ENCODE assay signal across 9 cellular contexts in the genomic region with DNA sequence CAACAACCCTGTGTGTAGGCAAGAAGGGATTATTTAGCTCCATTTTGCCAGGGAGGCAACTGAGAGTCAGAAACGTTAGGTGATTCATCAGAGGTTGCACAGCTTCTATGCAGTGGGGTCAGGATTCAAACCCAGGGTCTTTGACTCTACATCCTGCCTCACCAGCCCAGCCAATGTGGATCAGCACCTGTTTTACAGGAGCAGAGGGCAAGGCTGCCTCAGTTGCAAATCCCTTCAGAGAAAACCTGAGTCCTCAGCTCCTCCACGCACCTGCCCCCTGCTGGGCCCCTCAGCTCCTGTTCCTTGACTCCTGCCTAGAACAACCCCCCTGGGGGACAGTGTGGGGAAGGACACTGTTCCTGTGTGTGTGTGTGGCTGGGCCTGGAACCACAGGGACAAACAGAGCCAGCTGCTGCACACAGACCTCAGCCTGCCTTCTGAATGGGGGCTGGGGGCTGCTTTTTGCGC.
DNase-seq lines count a peak whose midpoint lies in the region; ATAC-seq and TF ChIP-seq lines count a peak whose summit lies in the region.
"Had no signal": no experiment of that assay in that cellular context is flagged by ENCODE, and none has a peak within 500 bp of the region (broad histone marks: within the 10 kb centered on the region; RNA-seq: fewer than 3 reads in every experiment).

No MANE protein-coding gene starts in this region.

- DNase-seq in MCF 10A (ENCODE audit: unreplicated experiment): peak; percentile 47
- DNase-seq in mammary epithelial cell: no peak
- DNase-seq in NCI-H460 (ENCODE audit: extremely low read depth, low read depth): peak; percentile 18
- no peak for DNase-seq in effector memory CD8-positive, alpha-beta T cell
- DNase-seq in stimulated activated effector memory CD8-positive, alpha-beta T cell treated with anti-CD3 and anti-CD28 coated beads, Interleukin-12 subunit alpha, Interleukin-12 subunit beta, amount 100 ng/mL, for 72 hours (ENCODE audit: low spot score in 2 of 2): no peak
- no peak for DNase-seq in activated T-cell treated with anti-CD3 and anti-CD28 coated beads, Interleukin-2, amount 50 U/mL, for 24 hours
- no peak for DNase-seq in putamen (ENCODE audit: low spot score)
- DNase-seq: NCI-H2029 treated with DMSO at 0.1 percent for 48 hours had no signal

- H3K9me3 ChIP-seq in mammary epithelial cell (replicated peaks; ENCODE audit: insufficient read depth, low read length): no peaks in the 10 kb centered on the region

- intact Hi-C loops in MCF 10A (cut with micrococcal nuclease) (no loop called here), mammary epithelial cell (cut with micrococcal nuclease) (no loop called here)

- in situ Hi-C loops in mammary epithelial cell (cut with MboI; ENCODE audit: low sequenced_read_pairs in 2 of 2): no loop called here

- H3K27me3 ChIP-seq in mammary epithelial cell (ENCODE audit: insufficient read depth, low read length): peaks cover 3% of the 10 kb centered on the region

- H3K4me1 Mint-ChIP-seq in MCF 10A (ENCODE audit: insufficient read depth, unreplicated experiment): no peaks in the 10 kb centered on the region
- H3K4me1 Mint-ChIP-seq in effector memory CD8-positive, alpha-beta T cell (ENCODE audit: low read depth in 2 of 2): no peaks in the 10 kb centered on the region
- no peaks in the 10 kb centered on the region for H3K4me1 Mint-ChIP-seq in stimulated activated effector memory CD8-positive, alpha-beta T cell treated with anti-CD3 and anti-CD28 coated beads, Interleukin-12 subunit alpha, Interleukin-12 subunit beta, amount 100 ng/mL, for 72 hours
- H3K4me1 Mint-ChIP-seq in activated T-cell treated with anti-CD3 and anti-CD28 coated beads, Interleukin-2, amount 50 U/mL, for 24 hours (ENCODE audit: low read depth): no peaks in the 10 kb centered on the region

- no peak overlapping the region for H2AFZ ChIP-seq in mammary epithelial cell (ENCODE audit: low read depth, low read length)

- no peak overlapping the region for H3K27ac Mint-ChIP-seq in MCF 10A (ENCODE audit: low read depth, unreplicated experiment)
- H3K27ac Mint-ChIP-seq in effector memory CD8-positive, alpha-beta T cell: no peak overlapping the region
- H3K27ac Mint-ChIP-seq in stimulated activated effector memory CD8-positive, alpha-beta T cell treated with anti-CD3 and anti-CD28 coated beads, Interleukin-12 subunit alpha, Interleukin-12 subunit beta, amount 100 ng/mL, for 72 hours: no peak overlapping the region
- H3K27ac Mint-ChIP-seq in activated T-cell treated with anti-CD3 and anti-CD28 coated beads, Interleukin-2, amount 50 U/mL, for 24 hours: no peak overlapping the region

- CTCF ChIA-PET in MCF 10A (lab: Yijun Ruan, JAX) (interaction anchor here (0.6 to 4.8 kb wide), 8 partner anchors 10 to 1049 kb away, joined by 3 to 21 read pairs (median 4); no protein-coding TSS in a partner anchor), mammary epithelial cell (lab: Charles Lee; ENCODE audit: low non-redundant PET) (no interaction called here)

- H3K9ac ChIP-seq in mammary epithelial cell (ENCODE audit: insufficient read depth, low read length): no peak overlapping the region

- TF ChIP-seq CTCF in MCF 10A (IDR thresholded peaks at IDR 0.05; ENCODE audit: unreplicated experiment) (no peak), mammary epithelial cell (conservative IDR thresholded peaks at IDR 0.05 in 1 of 2, IDR thresholded peaks at IDR 0.05 in 1 of 2; ENCODE audit: extremely low read depth in 1 of 2, insufficient read depth in 1 of 2, low read depth in 1 of 2, low read length in 2 of 2) (peak in 1 of 2 donors; percentile 11)

- POLR2A ChIA-PET in MCF 10A (lab: Yijun Ruan, JAX): interaction anchor here (0.7 to 1.1 kb wide), 3 partner anchors 12 to 57 kb away, joined by 3 read pairs; no protein-coding TSS in a partner anchor

- ATAC-seq in effector memory CD8-positive, alpha-beta T cell (replicated peaks): peak; percentile 43
- ATAC-seq in stimulated activated effector memory CD8-positive, alpha-beta T cell treated with anti-CD3 and anti-CD28 coated beads, Interleukin-12 subunit alpha, Interleukin-12 subunit beta, amount 100 ng/mL, for 72 hours: peak; percentile 51
- ATAC-seq in HG02763 (IDR thresholded peaks at IDR 0.05; ENCODE audit: unreplicated experiment): no peak

- no peaks in the 10 kb centered on the region for H3K36me3 Mint-ChIP-seq in MCF 10A (ENCODE audit: insufficient read depth, unreplicated experiment)
- H3K36me3 Mint-ChIP-seq in effector memory CD8-positive, alpha-beta T cell (ENCODE audit: insufficient read depth): peaks cover 3% of the 10 kb centered on the region
- no peaks in the 10 kb centered on the region for H3K36me3 Mint-ChIP-seq in stimulated activated effector memory CD8-positive, alpha-beta T cell treated with anti-CD3 and anti-CD28 coated beads, Interleukin-12 subunit alpha, Interleukin-12 subunit beta, amount 100 ng/mL, for 72 hours
- H3K36me3 Mint-ChIP-seq in activated T-cell treated with anti-CD3 and anti-CD28 coated beads, Interleukin-2, amount 50 U/mL, for 24 hours (ENCODE audit: low read depth): no peaks in the 10 kb centered on the region

- 40% methylated on average over 3 of the region's 3 CpGs for WGBS in mammary epithelial cell (ENCODE audit: low coverage, missing lambda C conversion rate)

- no peak overlapping the region for H3K27ac ChIP-seq in mammary epithelial cell (ENCODE audit: insufficient read depth, low read depth, low read length)

- no peaks in the 10 kb centered on the region for H3K4me1 ChIP-seq in mammary epithelial cell (ENCODE audit: insufficient read depth, low read length)

- H3K4me2 ChIP-seq in mammary epithelial cell (ENCODE audit: insufficient read depth, low read depth, low read length): no peak overlapping the region

- BruUV-seq in MCF 10A (replicated peaks; lab: Mats Ljungman, UMichigan) (no TSS peak), mammary epithelial cell (replicated peaks; lab: Mats Ljungman, UMichigan) (no TSS peak)

- dilution Hi-C loops in mammary epithelial cell (cut with HindIII; ENCODE audit: low sequenced_read_pairs): no loop called here

- H3K9me3 Mint-ChIP-seq in MCF 10A (ENCODE audit: unreplicated experiment): no peaks in the 10 kb centered on the region
- no peaks in the 10 kb centered on the region for H3K9me3 Mint-ChIP-seq in effector memory CD8-positive, alpha-beta T cell
- H3K9me3 Mint-ChIP-seq in stimulated activated effector memory CD8-positive, alpha-beta T cell treated with anti-CD3 and anti-CD28 coated beads, Interleukin-12 subunit alpha, Interleukin-12 subunit beta, amount 100 ng/mL, for 72 hours: no peaks in the 10 kb centered on the region
- H3K9me3 Mint-ChIP-seq in activated T-cell treated with anti-CD3 and anti-CD28 coated beads, Interleukin-2, amount 50 U/mL, for 24 hours: no peaks in the 10 kb centered on the region

- H3K36me3 ChIP-seq in mammary epithelial cell (ENCODE audit: insufficient read depth, low read length): no peaks in the 10 kb centered on the region

- no peak overlapping the region for H3K4me3 ChIP-seq in mammary epithelial cell (replicated peaks in 1 of 3; ENCODE audit: insufficient read depth in 1 of 3, low read depth in 2 of 3, low read length in 3 of 3)

- H3K27me3 Mint-ChIP-seq in MCF 10A (ENCODE audit: insufficient read depth, unreplicated experiment): peaks cover 29% of the 10 kb centered on the region
- H3K27me3 Mint-ChIP-seq in effector memory CD8-positive, alpha-beta T cell: peaks cover 10 to 16% of the 10 kb centered on the region in 2 donors
- H3K27me3 Mint-ChIP-seq in activated T-cell treated with anti-CD3 and anti-CD28 coated beads, Interleukin-2, amount 50 U/mL, for 24 hours: no peaks in the 10 kb centered on the region

- H4K20me1 ChIP-seq in mammary epithelial cell (ENCODE audit: insufficient read depth, low read length): no peaks in the 10 kb centered on the region

- H3K79me2 ChIP-seq in mammary epithelial cell (ENCODE audit: insufficient read depth, low read length): no peaks in the 10 kb centered on the region

- no peak overlapping the region for H3K4me3 Mint-ChIP-seq in MCF 10A (ENCODE audit: unreplicated experiment)
- H3K4me3 Mint-ChIP-seq in effector memory CD8-positive, alpha-beta T cell: no peak overlapping the region
- H3K4me3 Mint-ChIP-seq in stimulated activated effector memory CD8-positive, alpha-beta T cell treated with anti-CD3 and anti-CD28 coated beads, Interleukin-12 subunit alpha, Interleukin-12 subunit beta, amount 100 ng/mL, for 72 hours: no peak overlapping the region
- H3K4me3 Mint-ChIP-seq in activated T-cell treated with anti-CD3 and anti-CD28 coated beads, Interleukin-2, amount 50 U/mL, for 24 hours: no peak overlapping the region

Comparison
In these comparisons a context has a peak if more than half of its experiments do, and no peak if none do; other contexts are left out.
1. DNase-seq: peak in MCF 10A (single experiment) and NCI-H460 (single experiment); none in mammary epithelial cell (single experiment), effector memory CD8-positive, alpha-beta T cell (0 of 3), stimulated activated effector memory CD8-positive, alpha-beta T cell treated with anti-CD3 and anti-CD28 coated beads, Interleukin-12 subunit alpha, Interleukin-12 subunit beta, amount 100 ng/mL, for 72 hours (0 of 2), activated T-cell treated with anti-CD3 and anti-CD28 coated beads, Interleukin-2, amount 50 U/mL, for 24 hours (single experiment) and putamen (single experiment).